ENCODE assay signal across 20 cellular contexts in the genomic region with DNA sequence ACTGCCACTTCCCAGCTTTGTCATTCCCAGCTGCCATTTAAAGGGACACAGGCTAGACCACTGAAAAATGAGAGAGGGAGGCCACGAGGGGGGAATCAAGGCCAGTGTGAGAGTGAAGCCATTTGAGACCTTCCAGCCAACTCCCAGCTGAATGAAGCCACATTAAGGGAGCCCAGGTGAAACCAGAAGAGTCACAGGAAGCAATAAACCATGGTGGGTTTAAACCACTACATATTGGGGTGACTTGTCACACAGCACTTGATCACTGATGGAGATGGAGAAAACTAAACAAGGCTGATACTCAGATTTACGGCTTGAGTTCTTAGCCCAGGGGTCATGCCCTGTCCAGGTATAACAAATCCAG. TPM values are rescaled to one million over a fixed set of nuclear protein-coding genes. Genes with fewer than 3 reads are reported as not detected.
A peak's percentile ranks its signal among the peaks of the same experiment; 100 is the strongest.
DNase-seq lines count a peak whose midpoint lies in the region; ATAC-seq, FAIRE-seq and TF ChIP-seq lines count a peak whose summit lies in the region.
"Had no signal": no experiment of that assay in that cellular context is flagged by ENCODE, and none has a peak within 500 bp of the region (broad histone marks: within the 10 kb centered on the region; RNA-seq: fewer than 3 reads in every experiment).

No MANE protein-coding gene starts in this region.

- TF ChIP-seq CTCF in brain (conservative IDR thresholded peaks at IDR 0.05) (no peak), HepG2 (CRISPR knock-in tag; IDR thresholded peaks at IDR 0.05) (no peak), esophagus squamous epithelium (IDR thresholded peaks at IDR 0.05) (no peak)

- no peak for ATAC-seq in stimulated activated memory B cell treated with anti-CD40 and anti-IgM and Interleukin-4, amounts not matched to agents 10 μg/mL and 1 μg/mL and 100 μg/mL, for 72 hours
- ATAC-seq in HepG2, result no peak
- ATAC-seq: GM23338, K562, PC-3 had no signal

- no peak overlapping the region for H3K9ac ChIP-seq in HepG2 (ENCODE audit: insufficient read depth, low read depth, low read length)

- in situ Hi-C loops in HepG2 (cut with HindIII; ENCODE audit: extremely low pct_ligation_motif_present, low pct_unique_long_range_greater_than_20kb), result loop anchor here (5.0 kb wide), 1 partner anchor 181 kb away; no protein-coding TSS in a partner anchor

- no peaks in the 10 kb centered on the region; a peak in 1 of 5 replicates for H3K27me3 ChIP-seq in HepG2 (ENCODE audit: control insufficient read depth in 1 of 2, insufficient read depth in 2 of 2, low read length in 2 of 2)
- H3K27me3 ChIP-seq in esophagus squamous epithelium, result no peaks in the 10 kb centered on the region

- no peak overlapping the region for H3K4me3 Mint-ChIP-seq in activated CD4-positive, alpha-beta T cell treated with anti-CD3 and anti-CD28 coated beads, Interleukin-2, amount 10 ng/mL, durations not matched to agents 7 days and 5 days
- H3K4me3 Mint-ChIP-seq in brain, result peak overlapping the region in 1 of 5 experiments; percentile 48
- no peak overlapping the region for H3K4me3 Mint-ChIP-seq in stimulated activated memory B cell treated with anti-CD40 and anti-IgM and Interleukin-4, amounts not matched to agents 10 μg/mL and 1 μg/mL and 100 μg/mL, for 72 hours
- H3K4me3 Mint-ChIP-seq: CD14-positive monocyte, GM23338 had no signal

- H3K27ac ChIP-seq in HepG2 (ENCODE audit: extremely low read length, insufficient read depth, low read length) (no peak overlapping the region), esophagus squamous epithelium (no peak overlapping the region)

- no peak for TF ChIP-seq RAD21 in HepG2 (CRISPR knock-in tag; IDR thresholded peaks at IDR 0.05)

- no peak for DNase-seq in activated CD4-positive, alpha-beta T cell treated with anti-CD3 and anti-CD28 coated beads, Interleukin-2, amount 10 ng/mL, durations not matched to agents 7 days and 5 days
- DNase-seq in activated CD4-positive, alpha-beta T cell treated with anti-CD3 and anti-CD28 coated beads for 48 hours, result no peak
- DNase-seq in M059J (ENCODE audit: low read depth), result peak; percentile 69
- DNase-seq in HepG2 (ENCODE audit: low spot score), result no peak
- no peak for DNase-seq in Ammon's horn (ENCODE audit: low spot score)
- DNase-seq in esophagus squamous epithelium (lab: John Stamatoyannopoulos, UW), result no peak
- DNase-seq: 8988T, DMS79 treated with DMSO at 0.1 percent for 48 hours, GDM1, NCI-H146, NCI-H2081 treated with DMSO at 0.1 percent for 48 hours, NCI-H345, NCI-H69, PC-3 had no signal

- peaks cover 61% of the 10 kb centered on the region for H3K4me1 Mint-ChIP-seq in activated CD4-positive, alpha-beta T cell treated with anti-CD3 and anti-CD28 coated beads, Interleukin-2, amount 10 ng/mL, durations not matched to agents 7 days and 5 days
- peaks cover 49% of the 10 kb centered on the region for H3K4me1 Mint-ChIP-seq in brain
- H3K4me1 Mint-ChIP-seq in stimulated activated memory B cell treated with anti-CD40 and anti-IgM and Interleukin-4, amounts not matched to agents 10 μg/mL and 1 μg/mL and 100 μg/mL, for 72 hours, result peaks cover 72% of the 10 kb centered on the region

- H3K9me3 Mint-ChIP-seq in activated CD4-positive, alpha-beta T cell treated with anti-CD3 and anti-CD28 coated beads, Interleukin-2, amount 10 ng/mL, durations not matched to agents 7 days and 5 days, result no peaks in the 10 kb centered on the region
- no peaks in the 10 kb centered on the region for H3K9me3 Mint-ChIP-seq in brain
- no peaks in the 10 kb centered on the region for H3K9me3 Mint-ChIP-seq in stimulated activated memory B cell treated with anti-CD40 and anti-IgM and Interleukin-4, amounts not matched to agents 10 μg/mL and 1 μg/mL and 100 μg/mL, for 72 hours
- H3K9me3 Mint-ChIP-seq: GM23338 had no signal

- peaks cover 45% of the 10 kb centered on the region for H3K4me1 ChIP-seq in HepG2 (ENCODE audit: insufficient read depth, low read length)
- H3K4me1 ChIP-seq in esophagus squamous epithelium, result peaks cover 10 to 53% (median 42%) of the 10 kb centered on the region in 3 donors

- no TSS peak for BruUV-seq in HepG2 (replicated peaks; lab: Mats Ljungman, UMichigan)

- WGBS in HepG2 (ENCODE audit: low lambda C conversion rate), result 71% methylated on average over 2 of the region's 2 CpGs
- WGBS in esophagus squamous epithelium, 2 donors, result 66 to 95% methylated on average over 2 of the region's 2 CpGs

- no peak overlapping the region for H3K4me3 ChIP-seq in HepG2 (replicated peaks in 1 of 3; ENCODE audit: insufficient read depth in 1 of 3, low read depth in 2 of 3, low read length in 3 of 3)
- no peak overlapping the region for H3K4me3 ChIP-seq in esophagus squamous epithelium
- H3K4me3 ChIP-seq: GM23338, K562 had no signal

- H2AFZ ChIP-seq in HepG2 (ENCODE audit: low read length), result no peak overlapping the region
- H2AFZ ChIP-seq: GM23338 had no signal

- POLR2A ChIA-PET in activated CD4-positive, alpha-beta T cell treated with anti-CD3 and anti-CD28 coated beads, Interleukin-2, amount 10 ng/mL, durations not matched to agents 7 days and 5 days (lab: Charles Lee), result no interaction called here
- POLR2A ChIA-PET in HepG2 (lab: Yijun Ruan, JAX), result interaction anchor here (1.5 kb wide), 1 partner anchor 221 kb away, joined by 5 read pairs; no protein-coding TSS in a partner anchor

- H3K36me3 Mint-ChIP-seq in activated CD4-positive, alpha-beta T cell treated with anti-CD3 and anti-CD28 coated beads, Interleukin-2, amount 10 ng/mL, durations not matched to agents 7 days and 5 days (ENCODE audit: low read depth), result peaks cover 6% of the 10 kb centered on the region
- peaks cover 5% of the 10 kb centered on the region for H3K36me3 Mint-ChIP-seq in brain
- H3K36me3 Mint-ChIP-seq in stimulated activated memory B cell treated with anti-CD40 and anti-IgM and Interleukin-4, amounts not matched to agents 10 μg/mL and 1 μg/mL and 100 μg/mL, for 72 hours, result peaks cover 7% of the 10 kb centered on the region

- H3K27ac Mint-ChIP-seq in activated CD4-positive, alpha-beta T cell treated with anti-CD3 and anti-CD28 coated beads, Interleukin-2, amount 10 ng/mL, durations not matched to agents 7 days and 5 days, result peak overlapping the region; percentile 47
- H3K27ac Mint-ChIP-seq in brain, result peak overlapping the region in 4 of 5 experiments; percentile 12 to 32 (median 19)
- H3K27ac Mint-ChIP-seq in stimulated activated memory B cell treated with anti-CD40 and anti-IgM and Interleukin-4, amounts not matched to agents 10 μg/mL and 1 μg/mL and 100 μg/mL, for 72 hours, result peak overlapping the region; percentile 96
- H3K27ac Mint-ChIP-seq: GM23338 had no signal

- FAIRE-seq in HepG2 (lab: Jason Lieb, UNC), result no peak
- FAIRE-seq: D721Med, K562 had no signal

- CTCF ChIA-PET in activated CD4-positive, alpha-beta T cell treated with anti-CD3 and anti-CD28 coated beads, Interleukin-2, amount 10 ng/mL, durations not matched to agents 7 days and 5 days (lab: Charles Lee), result interaction anchor here (0.9 to 1.3 kb wide), 3 partner anchors 138 to 226 kb away, joined by 3 to 4 read pairs (median 3); no protein-coding TSS in a partner anchor
- CTCF ChIA-PET in HepG2 (lab: Yijun Ruan, JAX; ENCODE audit: low intra/inter-chr PET ratio, low total read pairs), result no interaction called here

- no peaks in the 10 kb centered on the region for H4K20me1 ChIP-seq in HepG2 (ENCODE audit: insufficient read depth, low read length)

- H3K9me3 ChIP-seq in HepG2 (ENCODE audit: low read length), result no peaks in the 10 kb centered on the region
- H3K9me3 ChIP-seq in esophagus squamous epithelium, result no peaks in the 10 kb centered on the region

- no peaks in the 10 kb centered on the region for H3K27me3 Mint-ChIP-seq in activated CD4-positive, alpha-beta T cell treated with anti-CD3 and anti-CD28 coated beads, Interleukin-2, amount 10 ng/mL, durations not matched to agents 7 days and 5 days
- peaks cover 5% of the 10 kb centered on the region for H3K27me3 Mint-ChIP-seq in brain
- no peaks in the 10 kb centered on the region for H3K27me3 Mint-ChIP-seq in stimulated activated memory B cell treated with anti-CD40 and anti-IgM and Interleukin-4, amounts not matched to agents 10 μg/mL and 1 μg/mL and 100 μg/mL, for 72 hours

- intact Hi-C loops in HepG2 (cut with micrococcal nuclease; ENCODE audit: unreplicated experiment) (no loop called here), esophagus squamous epithelium (cut with DNase I) (no loop called here)

- H3K36me3 ChIP-seq in HepG2 (replicated peaks in 1 of 2; ENCODE audit: control insufficient read depth in 1 of 2, insufficient read depth in 2 of 2, low read length in 2 of 2) (no peaks in the 10 kb centered on the region), esophagus squamous epithelium (no peaks in the 10 kb centered on the region)

- H3K4me2 ChIP-seq in HepG2 (ENCODE audit: low read depth, low read length), result no peak overlapping the region
- H3K4me2 ChIP-seq: GM23338 had no signal

- TF ChIP-seq POLR2A in HepG2 (IDR thresholded peaks at IDR 0.05; ENCODE audit: insufficient read depth in 1 of 2, low read depth in 2 of 2, low read length in 2 of 2) (no peak), esophagus squamous epithelium (IDR thresholded peaks at IDR 0.05) (no peak)

- TF ChIP-seq EP300 in HepG2 (IDR thresholded peaks at IDR 0.05; ENCODE audit: low read depth in 2 of 2, low read length in 2 of 2), result no peak
- TF ChIP-seq EP300 in HepG2 (CRISPR knock-in tag; IDR thresholded peaks at IDR 0.05; ENCODE audit: borderline replicate concordance), result no peak

- H3K79me2 ChIP-seq in HepG2 (ENCODE audit: insufficient read depth, low read length), result no peaks in the 10 kb centered on the region

RNA-seq across cellular contexts. Expression of a gene that starts 2.8 kb away (rescaled TPM):
- total RNA-seq in activated CD4-positive, alpha-beta T cell treated with anti-CD3 and anti-CD28 coated beads, Interleukin-2, amount 10 ng/mL, durations not matched to agents 7 days and 5 days, result 10 to 100 TPM; 26.3 to 28.7 TPM
- total RNA-seq in M059J (2014; rRNA removed; shearing (Covaris generic)), result 32.7 and 45.7 TPM in 2 replicates
- polyA plus RNA-seq in brain (ENCODE audit: insufficient read depth, low read depth, low replicate concordance), result 37.4 TPM
- 70.4 and 85.8 TPM in 2 replicates for total RNA-seq in HepG2 (2016; rRNA removed; fragmentation: Illumina TruSeq; extraction: Trizol)
- 16.4 and 18.5 TPM in 2 replicates for total RNA-seq in HepG2 (2016; cell fraction: cytosol; rRNA removed; fragmentation: Illumina TruSeq; extraction: Trizol; ENCODE audit: low read depth)
- total RNA-seq in HepG2 (2016; cell fraction: insoluble cytoplasmic fraction; rRNA removed; fragmentation: Illumina TruSeq; extraction: Trizol), result 72.4 and 82.8 TPM in 2 replicates
- 22.6 and 30.6 TPM in 2 replicates for total RNA-seq in HepG2 (2016; cell fraction: membrane; rRNA removed; fragmentation: Illumina TruSeq; extraction: Trizol)
- total RNA-seq in HepG2 (2016; cell fraction: nucleus; rRNA removed; fragmentation: Illumina TruSeq; extraction: Trizol), result 19.6 and 33.1 TPM in 2 replicates
- 53.5 and 53.9 TPM in 2 replicates for polyA plus RNA-seq in HepG2 (2011; rRNA removed)
- polyA plus RNA-seq in HepG2 (2011; cell fraction: cytosol; rRNA removed), result 62.7 and 64.9 TPM in 2 replicates
- 24.6 and 28.0 TPM in 2 replicates for polyA plus RNA-seq in HepG2 (2011; cell fraction: nucleus; rRNA removed)
- polyA plus RNA-seq in HepG2 (2012), result 50.9 and 51.9 TPM in 2 replicates
- 11.7 and 13.3 TPM in 2 replicates for polyA plus RNA-seq in HepG2 (2016; cell fraction: cytosol; fragmentation: Illumina TruSeq; extraction: Trizol; ENCODE audit: low read depth)
- 83.5 and 86.0 TPM in 2 replicates for polyA plus RNA-seq in HepG2 (2016; cell fraction: insoluble cytoplasmic fraction; fragmentation: Illumina TruSeq; extraction: Trizol; ENCODE audit: low read depth)
- polyA plus RNA-seq in HepG2 (2016; cell fraction: membrane; fragmentation: Illumina TruSeq; extraction: Trizol; ENCODE audit: low read depth), result 23.4 and 24.0 TPM in 2 replicates
- polyA plus RNA-seq in HepG2 (2016; cell fraction: nucleus; fragmentation: Illumina TruSeq; extraction: Trizol; ENCODE audit: insufficient read depth, low read depth), result 45.2 and 55.4 TPM in 2 replicates
- 26.5 and 26.6 TPM in 2 replicates for polyA minus RNA-seq in HepG2 (2011; rRNA and poly(A)+ RNA removed; ENCODE audit: low replicate concordance)
- polyA minus RNA-seq in HepG2 (2011; cell fraction: cytosol; rRNA and poly(A)+ RNA removed), result 21.1 and 23.4 TPM in 2 replicates
- 14.0 and 17.6 TPM in 2 replicates for polyA minus RNA-seq in HepG2 (2011; cell fraction: nucleus; rRNA and poly(A)+ RNA removed)
- total RNA-seq in esophagus squamous epithelium, result 10 to 100 TPM; 18.9 to 25.6 (median 21.1) TPM

RNA-seq across cellular contexts. Expression of a gene that starts 46.1 kb away (rescaled TPM):
- total RNA-seq in activated CD4-positive, alpha-beta T cell treated with anti-CD3 and anti-CD28 coated beads, Interleukin-2, amount 10 ng/mL, durations not matched to agents 7 days and 5 days, result not detected
- 1.4 TPM in 1 of 2 replicates, not detected in the other for total RNA-seq in M059J (2014; rRNA removed; shearing (Covaris generic))
- polyA plus RNA-seq in brain (ENCODE audit: insufficient read depth, low read depth, low replicate concordance), result not detected
- not detected in 2 replicates for total RNA-seq in HepG2 (2016; rRNA removed; fragmentation: Illumina TruSeq; extraction: Trizol)
- total RNA-seq in HepG2 (2016; cell fraction: cytosol; rRNA removed; fragmentation: Illumina TruSeq; extraction: Trizol; ENCODE audit: low read depth), result not detected in 2 replicates
- total RNA-seq in HepG2 (2016; cell fraction: insoluble cytoplasmic fraction; rRNA removed; fragmentation: Illumina TruSeq; extraction: Trizol), result not detected in 2 replicates
- total RNA-seq in HepG2 (2016; cell fraction: membrane; rRNA removed; fragmentation: Illumina TruSeq; extraction: Trizol), result not detected in 2 replicates
- total RNA-seq in HepG2 (2016; cell fraction: nucleus; rRNA removed; fragmentation: Illumina TruSeq; extraction: Trizol), result not detected in 2 replicates
- 0.16 and 0.25 TPM in 2 replicates for polyA plus RNA-seq in HepG2 (2011; rRNA removed)
- 0.08 TPM in 1 of 2 replicates, not detected in the other for polyA plus RNA-seq in HepG2 (2011; cell fraction: cytosol; rRNA removed)
- polyA plus RNA-seq in HepG2 (2011; cell fraction: nucleus; rRNA removed), result 0.12 and 0.16 TPM in 2 replicates
- polyA plus RNA-seq in HepG2 (2012), result 0.39 and 0.84 TPM in 2 replicates
- polyA plus RNA-seq in HepG2 (2016; cell fraction: cytosol; fragmentation: Illumina TruSeq; extraction: Trizol; ENCODE audit: low read depth), result not detected in 2 replicates
- polyA plus RNA-seq in HepG2 (2016; cell fraction: insoluble cytoplasmic fraction; fragmentation: Illumina TruSeq; extraction: Trizol; ENCODE audit: low read depth), result not detected in 2 replicates
- not detected in 2 replicates for polyA plus RNA-seq in HepG2 (2016; cell fraction: membrane; fragmentation: Illumina TruSeq; extraction: Trizol; ENCODE audit: low read depth)
- polyA plus RNA-seq in HepG2 (2016; cell fraction: nucleus; fragmentation: Illumina TruSeq; extraction: Trizol; ENCODE audit: insufficient read depth, low read depth), result not detected in 2 replicates
- polyA minus RNA-seq in HepG2 (2011; rRNA and poly(A)+ RNA removed; ENCODE audit: low replicate concordance), result not detected in 2 replicates
- not detected in 2 replicates for polyA minus RNA-seq in HepG2 (2011; cell fraction: cytosol; rRNA and poly(A)+ RNA removed)
- 0.64 and 1.2 TPM in 2 replicates for polyA minus RNA-seq in HepG2 (2011; cell fraction: nucleus; rRNA and poly(A)+ RNA removed)
- total RNA-seq in esophagus squamous epithelium, result not detected
- total RNA-seq: K562, PC-3 had no signal
- polyA plus RNA-seq: CD14-positive monocyte, GM23338 had no signal

Comparison
In these comparisons a context has a peak if more than half of its experiments do, and no peak if none do; other contexts are left out.
1. H3K27ac Mint-ChIP-seq: peak in every context shown above with its lines; median percentile 96 in stimulated activated memory B cell treated with anti-CD40 and anti-IgM and Interleukin-4, amounts not matched to agents 10 μg/mL and 1 μg/mL and 100 μg/mL, for 72 hours; 47 in activated CD4-positive, alpha-beta T cell treated with anti-CD3 and anti-CD28 coated beads, Interleukin-2, amount 10 ng/mL, durations not matched to agents 7 days and 5 days; 19 in brain.